In genomic region chrX:135295944-135296305, GRCh38 we compare ENCODE assay signal across 1 cellular context.
A peak's percentile ranks its signal among the peaks of the same experiment; 100 is the strongest.
TF ChIP-seq lines count a peak whose summit lies in the region.

No MANE protein-coding gene starts in this region.

TF ChIP-seq in H1, 55 proteins besides CTCF, POLR2A, EP300 and RAD21:
- TF ChIP-seq CEBPB (IDR thresholded peaks at IDR 0.05; ENCODE audit: low read depth, low read length) (no peak), SIN3A (conservative IDR thresholded peaks at IDR 0.05 in 1 of 2, IDR thresholded peaks at IDR 0.05 in 1 of 2; ENCODE audit: low read depth in 1 of 2, low read length in 2 of 2) (0 out of 4 replicates have a peak, but pooled peaks of 1 of the 2 experiments have one; percentile 6), TBP (IDR thresholded peaks at IDR 0.05; ENCODE audit: low read depth, low read length) (no peak), TAF1 (IDR thresholded peaks at IDR 0.05; ENCODE audit: low read depth, low read length) (no peak), SP2 (IDR thresholded peaks at IDR 0.05; ENCODE audit: low read length) (no peak), TCF12 (IDR thresholded peaks at IDR 0.05; ENCODE audit: low read depth, low read length) (no peak)
